ENCODE assay signal across 8 cellular contexts in genomic region chr16:87963400-87963799, GRCh38. TPM values are rescaled to one million over a fixed set of nuclear protein-coding genes. Genes with fewer than 3 reads are reported as not detected.
DNase-seq lines count a peak whose midpoint lies in the region; ATAC-seq, FAIRE-seq and TF ChIP-seq lines count a peak whose summit lies in the region.

No MANE protein-coding gene starts in this region.

- H3K27ac ChIP-seq in PC-3 (ENCODE audit: low read length), result peak overlapping the region; percentile 20; the same call in 1 of the 2 replicates
- peak overlapping the region; percentile 59 for H3K27ac ChIP-seq in keratinocyte (ENCODE audit: control insufficient read depth, insufficient read depth, low read length)

- H3K4me1 ChIP-seq in PC-3 (ENCODE audit: insufficient read depth, low read length) (peaks cover 11% of the 10 kb centered on the region; the same call in 1 of the 2 replicates), keratinocyte (ENCODE audit: control insufficient read depth, extremely low read depth, insufficient read depth, low read length) (peaks cover 24% of the 10 kb centered on the region), Caco-2 (peaks cover 11% of the 10 kb centered on the region; the same call in 1 of the 2 replicates)

- dilution Hi-C loops in keratinocyte (cut with MboI; ENCODE audit: extremely low pct_ligation_motif_present, low sequenced_read_pairs), result no loop called here

- peaks cover 95% of the 10 kb centered on the region for H3K79me2 ChIP-seq in PC-3 (ENCODE audit: low read length)
- H3K79me2 ChIP-seq in keratinocyte (ENCODE audit: control insufficient read depth, insufficient read depth, low read length), result peaks cover 77% of the 10 kb centered on the region

- H3K27me3 ChIP-seq in PC-3 (ENCODE audit: low read length) (no peaks in the 10 kb centered on the region), keratinocyte (ENCODE audit: control insufficient read depth, extremely low read depth, insufficient read depth, low read length) (no peaks in the 10 kb centered on the region), Caco-2 (replicated peaks; ENCODE audit: control insufficient read depth, insufficient read depth, low read length) (no peaks in the 10 kb centered on the region)

- TF ChIP-seq CTCF in PC-3 (conservative IDR thresholded peaks at IDR 0.05; ENCODE audit: low read depth, low read length) (no peak), keratinocyte (optimal IDR thresholded peaks at IDR 0.05 in 1 of 3, IDR thresholded peaks at IDR 0.05 in 1 of 3, conservative IDR thresholded peaks at IDR 0.05 in 1 of 3; ENCODE audit: extremely low read depth in 1 of 3, insufficient read depth in 2 of 3, low read length in 3 of 3) (no peak), Caco-2 (IDR thresholded peaks at IDR 0.05; ENCODE audit: insufficient read depth in 1 of 2, low read depth in 1 of 2, low read length in 1 of 2, severe bottlenecking in 1 of 2, unreplicated experiment in 1 of 2) (no peak)

- H3K4me1 Mint-ChIP-seq in Caco-2 (ENCODE audit: low read depth, unreplicated experiment), result peaks cover 7% of the 10 kb centered on the region

- H3K4me2 ChIP-seq in PC-3 (ENCODE audit: low read length) (0 out of 2 replicates have a peak overlapping the region, but pooled peaks have one; percentile 5), keratinocyte (ENCODE audit: control insufficient read depth, extremely low read depth, insufficient read depth, low read depth, low read length) (no peak overlapping the region)

- CTCF ChIA-PET in PC-3 (lab: Charles Lee), result no interaction called here
- CTCF ChIA-PET in Caco-2 (lab: Charles Lee), result no interaction called here

- BruUV-seq in PC-3 (replicated peaks; lab: Mats Ljungman, UMichigan) (no TSS peak), Caco-2 (replicated peaks; lab: Mats Ljungman, UMichigan) (no TSS peak)

- no peaks in the 10 kb centered on the region for H3K9me3 Mint-ChIP-seq in Caco-2 (ENCODE audit: unreplicated experiment)

- POLR2A ChIA-PET in PC-3 (lab: Charles Lee; ENCODE audit: unreplicated experiment), result no interaction called here
- POLR2A ChIA-PET in Caco-2 (lab: Charles Lee), result no interaction called here

- 0 out of 2 replicates have a peak, but pooled peaks cover 4% of the 10 kb centered on the region for H4K20me1 ChIP-seq in PC-3 (ENCODE audit: low read length)
- no peaks in the 10 kb centered on the region for H4K20me1 ChIP-seq in keratinocyte (ENCODE audit: control insufficient read depth, extremely low read depth, insufficient read depth, low read length)

- no peaks in the 10 kb centered on the region for H3K36me3 ChIP-seq in PC-3 (ENCODE audit: low read depth, low read length)
- peaks cover 0 to 4% of the 10 kb centered on the region in 2 experiments for H3K36me3 ChIP-seq in keratinocyte (ENCODE audit: control insufficient read depth in 2 of 2, extremely low read depth in 1 of 2, insufficient read depth in 2 of 2, low read length in 2 of 2)
- H3K36me3 ChIP-seq in Caco-2 (ENCODE audit: control insufficient read depth, insufficient read depth, low read length), result no peaks in the 10 kb centered on the region; the same call in 1 of the 2 replicates

- H3F3A ChIP-seq in PC-3 (ENCODE audit: low read length, unreplicated experiment), result no peaks in the 10 kb centered on the region

- peak; percentile 29 for FAIRE-seq in keratinocyte (lab: Jason Lieb, UNC)

- H3K4me3 ChIP-seq in PC-3 (ENCODE audit: low read length) (no peak overlapping the region), keratinocyte (ENCODE audit: control insufficient read depth in 2 of 3, extremely low read depth in 1 of 3, insufficient read depth in 2 of 3, low read depth in 1 of 3, low read length in 3 of 3) (peak overlapping the region in 1 of 3 experiments; percentile 4), Caco-2 (ENCODE audit: low read depth, low read length) (no peak overlapping the region)

- peaks cover 5% of the 10 kb centered on the region for H3K36me3 Mint-ChIP-seq in Caco-2 (ENCODE audit: insufficient read depth, unreplicated experiment)

- intact Hi-C loops in PC-3 (cut with micrococcal nuclease) (no loop called here), Caco-2 (cut with micrococcal nuclease; ENCODE audit: unreplicated experiment) (no loop called here)

- DNase-seq in PC-3 (peak; percentile 50), keratinocyte (ENCODE audit: low read depth, low spot score) (peak; percentile 33), superior temporal gyrus (ENCODE audit: extremely low spot score) (no peak), Caco-2 (no peak)
- DNase-seq in activated effector memory CD4-positive, alpha-beta T cell treated with Interleukin-2 at 50 U/mL for 16 hours, result peak; percentile 32
- peak; percentile 28 to 51 (median 36) for DNase-seq in stimulated activated naive CD4-positive, alpha-beta T cell (lab: John Stamatoyannopoulos, UW)

- no peak overlapping the region for H3K27ac Mint-ChIP-seq in Caco-2 (ENCODE audit: unreplicated experiment)

- H3K9ac ChIP-seq in PC-3 (ENCODE audit: low read length), result no peak overlapping the region
- H3K9ac ChIP-seq in keratinocyte (ENCODE audit: control insufficient read depth, extremely low read depth, insufficient read depth, low read length), result no peak overlapping the region

- H3K9me2 ChIP-seq in PC-3 (replicated peaks; ENCODE audit: low read length), result no peaks in the 10 kb centered on the region

- H2AFZ ChIP-seq in PC-3 (ENCODE audit: low read length), result no peak overlapping the region
- no peak overlapping the region for H2AFZ ChIP-seq in keratinocyte (ENCODE audit: control insufficient read depth, low read length)

- no peaks in the 10 kb centered on the region for H3K27me3 Mint-ChIP-seq in Caco-2 (ENCODE audit: insufficient read depth, unreplicated experiment)

- no peaks in the 10 kb centered on the region for H3K9me1 ChIP-seq in keratinocyte (ENCODE audit: control insufficient read depth, extremely low read depth, insufficient read depth, low read length)

- ATAC-seq in PC-3 (peak; percentile 89), HG02678 (IDR thresholded peaks at IDR 0.05; ENCODE audit: unreplicated experiment) (no peak), GM18870 (IDR thresholded peaks at IDR 0.05; ENCODE audit: unreplicated experiment) (no peak)

- H3K4me3 Mint-ChIP-seq in Caco-2 (ENCODE audit: unreplicated experiment), result no peak overlapping the region

- H3K9me3 ChIP-seq in PC-3 (ENCODE audit: low read length), result no peaks in the 10 kb centered on the region
- H3K9me3 ChIP-seq in keratinocyte (ENCODE audit: control insufficient read depth, low read depth, low read length), result no peaks in the 10 kb centered on the region
- no peaks in the 10 kb centered on the region for H3K9me3 ChIP-seq in Caco-2

RNA-seq across cellular contexts. Expression of gene BANP, which starts 12.2 kb away (rescaled TPM):
- total RNA-seq in PC-3 (2014; rRNA removed) (24.2 TPM in 2 replicates), Caco-2 (2022) (44.4 and 50.6 TPM in 2 replicates)
- polyA plus RNA-seq in keratinocyte, result 10.0 to 12.9 TPM (median 10.8 TPM) in 3 replicates
- polyA plus RNA-seq in keratinocyte (2011; ENCODE audit: low read depth), result 13.1 TPM
- polyA plus RNA-seq in keratinocyte (2011; cell fraction: cytosol; rRNA removed), result 9.4 and 9.8 TPM in 2 replicates
- polyA plus RNA-seq in keratinocyte (2011; cell fraction: nucleus; rRNA removed), result 24.4 and 26.9 TPM in 2 replicates
- polyA plus RNA-seq in keratinocyte (2012; ENCODE audit: low replicate concordance), result 8.6 and 12.8 TPM in 2 replicates
- 21.7 to 27.9 TPM (median 23.6 TPM) in 3 replicates for polyA minus RNA-seq in keratinocyte
- polyA minus RNA-seq in keratinocyte (2011; cell fraction: cytosol; rRNA and poly(A)+ RNA removed), result 27.4 TPM
- polyA minus RNA-seq in keratinocyte (2011; cell fraction: nucleus; rRNA and poly(A)+ RNA removed), result 23.3 and 24.7 TPM in 2 replicates

RNA-seq across cellular contexts. Expression of gene CA5A, which starts 27.1 kb away (rescaled TPM):
- total RNA-seq in PC-3 (2014; rRNA removed) (not detected in 2 replicates), Caco-2 (2022) (0.74 and 1.7 TPM in 2 replicates)
- polyA plus RNA-seq in keratinocyte, result not detected in 3 replicates
- polyA plus RNA-seq in keratinocyte (2011; ENCODE audit: low read depth), result not detected
- polyA plus RNA-seq in keratinocyte (2011; cell fraction: cytosol; rRNA removed), result not detected in 2 replicates
- polyA plus RNA-seq in keratinocyte (2011; cell fraction: nucleus; rRNA removed), result not detected in 2 replicates
- polyA plus RNA-seq in keratinocyte (2012; ENCODE audit: low replicate concordance), result not detected in 2 replicates
- polyA minus RNA-seq in keratinocyte, result not detected in 3 replicates
- not detected for polyA minus RNA-seq in keratinocyte (2011; cell fraction: cytosol; rRNA and poly(A)+ RNA removed)
- polyA minus RNA-seq in keratinocyte (2011; cell fraction: nucleus; rRNA and poly(A)+ RNA removed), result not detected in 2 replicates

Comparison
In these comparisons a context has a peak if more than half of its experiments do, and no peak if none do; other contexts are left out.
1. DNase-seq: peak in PC-3 (single experiment), activated effector memory CD4-positive, alpha-beta T cell treated with Interleukin-2 at 50 U/mL for 16 hours (single experiment), keratinocyte (single experiment) and stimulated activated naive CD4-positive, alpha-beta T cell (6 of 6); none in superior temporal gyrus (single experiment) and Caco-2 (0 of 2).